Comparison of ENCODE assay signal across 1 cellular context in genomic region chr16:72609933-72610332, GRCh38.
TF ChIP-seq lines count a peak whose summit lies in the region.

No MANE protein-coding gene starts in this region.

TF ChIP-seq in SK-N-SH, 30 proteins besides CTCF, POLR2A, EP300 and RAD21:
- TF ChIP-seq PBX3 (IDR thresholded peaks at IDR 0.05) (no peak), RFX5 (IDR thresholded peaks at IDR 0.05; ENCODE audit: low read length) (no peak), TAF1 (IDR thresholded peaks at IDR 0.05; ENCODE audit: borderline replicate concordance, low read depth, low read length) (no peak), RXRA (IDR thresholded peaks at IDR 0.05; ENCODE audit: borderline replicate concordance, low read depth) (no peak), USF2 (IDR thresholded peaks at IDR 0.05; ENCODE audit: borderline replicate concordance, low read depth, low read length) (no peak), ZBTB33 (IDR thresholded peaks at IDR 0.05; ENCODE audit: borderline replicate concordance, low read depth) (no peak), JUND (IDR thresholded peaks at IDR 0.05) (no peak), MEF2A (IDR thresholded peaks at IDR 0.05; ENCODE audit: borderline replicate concordance, low read depth) (no peak), ELF1 (IDR thresholded peaks at IDR 0.05) (no peak), EZH2phosphoT487 (IDR thresholded peaks at IDR 0.05; ENCODE audit: borderline replicate concordance, low read depth) (no peak), GATA2 (CRISPR knock-in tag; IDR thresholded peaks at IDR 0.05) (no peak), NRF1 (IDR thresholded peaks at IDR 0.05; ENCODE audit: low read depth, low read length) (no peak), MAX (IDR thresholded peaks at IDR 0.05; ENCODE audit: low read depth) (no peak), TEAD4 (IDR thresholded peaks at IDR 0.05; ENCODE audit: borderline replicate concordance, insufficient read depth) (no peak), REST (IDR thresholded peaks at IDR 0.05; ENCODE audit: low read depth, low read length) (no peak), IRF3 (IDR thresholded peaks at IDR 0.05; ENCODE audit: low read depth, low read length) (no peak), SIN3A (IDR thresholded peaks at IDR 0.05; ENCODE audit: borderline replicate concordance, low read depth, low read length) (no peak), SMC3 (IDR thresholded peaks at IDR 0.05; ENCODE audit: low read depth, low read length) (no peak), GABPA (IDR thresholded peaks at IDR 0.05; ENCODE audit: low read depth) (no peak), RCOR1 (IDR thresholded peaks at IDR 0.05; ENCODE audit: low read length) (no peak)
